1 cellular context compared by ENCODE assay signal in the genomic region with DNA sequence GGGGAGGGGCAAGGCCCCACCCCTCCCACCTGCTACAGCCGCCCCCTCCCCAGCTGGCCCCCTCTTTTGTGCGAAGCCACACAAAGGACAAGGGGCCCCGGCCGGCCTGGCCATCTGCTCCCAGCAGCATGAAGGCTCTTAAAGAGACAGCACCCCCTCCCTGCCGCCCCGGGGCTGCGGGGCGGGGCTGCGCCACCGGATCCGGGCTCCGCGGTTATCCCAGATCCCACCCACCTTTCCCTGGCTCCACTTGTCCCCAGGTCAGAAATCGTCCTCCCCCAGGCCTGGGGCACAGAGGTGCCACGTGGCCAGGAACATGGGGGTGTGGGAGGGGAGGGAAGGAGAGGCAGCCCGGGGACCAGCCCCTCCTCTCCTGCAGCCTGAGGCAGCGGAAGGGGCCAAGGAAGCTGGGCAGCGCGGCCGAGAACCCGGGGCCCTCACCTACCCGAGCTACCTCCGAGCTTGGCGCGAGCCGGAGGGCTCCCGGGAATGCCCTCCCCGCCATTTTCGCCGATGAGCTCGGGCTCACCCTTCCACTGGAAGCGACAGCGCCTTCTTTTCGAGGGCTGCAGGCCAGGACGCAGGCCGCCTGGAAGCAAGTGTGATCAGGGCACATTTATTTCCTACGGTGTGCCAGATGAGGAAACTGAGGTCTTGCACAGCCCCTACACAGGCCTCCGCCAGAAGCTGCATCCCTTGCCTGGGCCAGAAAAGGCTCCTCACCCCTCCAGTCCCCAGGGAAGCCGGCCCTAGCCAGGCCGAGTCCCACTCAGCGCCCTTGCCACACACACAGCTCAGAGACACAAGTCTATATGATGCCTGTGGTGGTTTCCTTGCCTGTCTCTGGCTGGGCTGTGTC.
TF ChIP-seq lines count a peak whose summit lies in the region.

No MANE protein-coding gene starts in this region.

TF ChIP-seq in endothelial cell of umbilical vein, 7 proteins besides CTCF, POLR2A, EP300 and RAD21 (continued from another document):
- TF ChIP-seq, protein P1, sequence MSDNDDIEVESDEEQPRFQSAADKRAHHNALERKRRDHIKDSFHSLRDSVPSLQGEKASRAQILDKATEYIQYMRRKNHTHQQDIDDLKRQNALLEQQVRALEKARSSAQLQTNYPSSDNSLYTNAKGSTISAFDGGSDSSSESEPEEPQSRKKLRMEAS (IDR thresholded peaks at IDR 0.05; ENCODE audit: insufficient read depth, insufficient read length): no peak
- TF ChIP-seq GATA2 (IDR thresholded peaks at IDR 0.05; ENCODE audit: insufficient read depth, insufficient read length, low read depth, low read length) (no peak), POLR2AphosphoS5 (IDR thresholded peaks at IDR 0.05; ENCODE audit: insufficient read depth, low read depth, low read length) (no peak)
